In the genomic region with DNA sequence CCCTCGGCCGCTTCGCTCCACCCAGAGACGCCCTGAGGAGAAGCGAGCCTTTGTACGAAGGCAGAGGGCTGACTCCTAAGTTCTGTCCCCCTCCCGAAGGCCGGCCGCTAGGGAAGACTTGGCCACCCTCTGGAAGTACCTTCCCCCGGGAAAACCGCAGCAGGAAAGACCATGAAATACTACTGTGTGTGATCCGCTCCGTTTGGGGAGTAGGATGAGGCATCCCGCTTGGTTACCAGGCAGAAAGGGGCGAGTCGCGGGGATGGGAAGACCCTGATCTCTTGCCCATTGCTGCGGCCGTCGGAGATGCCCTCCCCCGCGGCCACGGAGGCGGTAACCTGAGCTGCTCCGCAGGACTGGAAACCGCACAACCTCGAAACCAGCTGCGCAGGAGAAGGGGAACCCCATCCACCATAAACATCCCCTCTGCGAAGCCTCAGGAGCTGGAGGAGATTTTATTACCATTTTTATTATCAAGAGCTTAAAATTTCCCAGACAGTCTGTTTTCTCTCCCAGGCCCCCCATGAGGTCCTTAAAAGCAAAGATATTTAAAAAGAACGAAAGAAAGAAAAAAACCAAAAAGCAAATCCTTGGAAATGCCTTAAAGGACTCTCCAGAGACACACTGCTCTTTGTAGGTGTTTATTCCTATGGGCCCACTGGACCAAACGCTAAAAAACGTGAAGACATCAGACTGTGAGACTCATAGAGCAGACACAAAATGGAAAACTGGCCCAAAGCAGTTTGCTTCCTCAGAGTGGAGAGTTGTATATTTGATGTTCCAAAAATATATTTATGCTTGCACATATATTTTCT, we compare ENCODE assay signal across 8 cellular contexts. TPM values are rescaled to one million over a fixed set of nuclear protein-coding genes. Genes with fewer than 3 reads are reported as not detected.
DNase-seq lines count a peak whose midpoint lies in the region; ATAC-seq lines count a peak whose summit lies in the region.

No MANE protein-coding gene starts in this region.

- POLR2A ChIA-PET in activated naive CD8-positive, alpha-beta T cell treated with anti-CD3 and anti-CD28 coated beads, Interleukin-2, amount 10 ng/mL, durations not matched to agents 7 days and 5 days (lab: Charles Lee), result interaction anchor here (0.5 to 1.0 kb wide), 3 partner anchors 14 to 84 kb away, joined by 3 to 5 read pairs (median 3); no protein-coding TSS in a partner anchor

- no peaks in the 10 kb centered on the region for H3K36me3 Mint-ChIP-seq in activated naive CD8-positive, alpha-beta T cell treated with anti-CD3 and anti-CD28 coated beads, Interleukin-2, amount 10 ng/mL, durations not matched to agents 7 days and 5 days

- no peaks in the 10 kb centered on the region for H3K9me3 Mint-ChIP-seq in activated naive CD8-positive, alpha-beta T cell treated with anti-CD3 and anti-CD28 coated beads, Interleukin-2, amount 10 ng/mL, durations not matched to agents 7 days and 5 days

- peak; percentile 20 for DNase-seq in HT1080 (ENCODE audit: low read depth)
- no peak for DNase-seq in activated naive CD8-positive, alpha-beta T cell treated with anti-CD3 and anti-CD28 coated beads, Interleukin-2, amount 10 ng/mL, durations not matched to agents 7 days and 5 days
- peak; percentile 21 for DNase-seq in iPS-NIHi7 (ENCODE audit: extremely low spot score)
- peak; percentile 37 for DNase-seq in stimulated activated CD8-positive, alpha-beta memory T cell treated with anti-CD3 and anti-CD28 coated beads, Interleukin-4, amount 100 ng/mL, for 48 hours
- DNase-seq in NCI-H345 treated with DMSO at 0.1 percent for 48 hours (lab: John Stamatoyannopoulos, UW; ENCODE audit: unreplicated experiment), result no peak
- no peak for DNase-seq in SIG-M5 treated with dmso at 0.1 percent for 504 hours (lab: John Stamatoyannopoulos, UW; ENCODE audit: unreplicated experiment)
- DNase-seq in NCI-H2171 treated with DMSO at 0.1 percent for 48 hours (lab: John Stamatoyannopoulos, UW), result no peak
- DNase-seq in GOT3 (lab: John Stamatoyannopoulos, UW), result no peak

- peaks cover 12% of the 10 kb centered on the region for H3K4me1 Mint-ChIP-seq in activated naive CD8-positive, alpha-beta T cell treated with anti-CD3 and anti-CD28 coated beads, Interleukin-2, amount 10 ng/mL, durations not matched to agents 7 days and 5 days

- H3K27ac Mint-ChIP-seq in activated naive CD8-positive, alpha-beta T cell treated with anti-CD3 and anti-CD28 coated beads, Interleukin-2, amount 10 ng/mL, durations not matched to agents 7 days and 5 days, result no peak overlapping the region

- peak overlapping the region; percentile 29 for H3K4me3 Mint-ChIP-seq in activated naive CD8-positive, alpha-beta T cell treated with anti-CD3 and anti-CD28 coated beads, Interleukin-2, amount 10 ng/mL, durations not matched to agents 7 days and 5 days

- no peak for ATAC-seq in activated naive CD8-positive, alpha-beta T cell treated with anti-CD3 and anti-CD28 coated beads, Interleukin-2, amount 10 ng/mL, durations not matched to agents 7 days and 5 days (ENCODE audit: low read depth)

- H3K27me3 Mint-ChIP-seq in activated naive CD8-positive, alpha-beta T cell treated with anti-CD3 and anti-CD28 coated beads, Interleukin-2, amount 10 ng/mL, durations not matched to agents 7 days and 5 days, result peaks cover 68% of the 10 kb centered on the region

RNA-seq across cellular contexts. Expression of a gene that starts 1.0 kb away (rescaled TPM):
- 1.6 and 2.2 TPM in 2 replicates for total RNA-seq in HT1080 (2014; rRNA removed; shearing (Covaris generic))
- polyA plus RNA-seq in HT1080 (2015; cell fraction: cytosol; rRNA removed), result 1.6 and 2.3 TPM in 2 replicates
- polyA plus RNA-seq in HT1080 (2015; cell fraction: nucleus; rRNA removed), result 10.5 and 11.5 TPM in 2 replicates
- total RNA-seq in activated naive CD8-positive, alpha-beta T cell treated with anti-CD3 and anti-CD28 coated beads, Interleukin-2, amount 10 ng/mL, durations not matched to agents 7 days and 5 days, result under 1 TPM; 0.20 to 0.36 TPM

Comparison
In these comparisons a context has a peak if more than half of its experiments do, and no peak if none do; other contexts are left out.
1. DNase-seq: peak in HT1080 (single experiment), iPS-NIHi7 (single experiment) and stimulated activated CD8-positive, alpha-beta memory T cell treated with anti-CD3 and anti-CD28 coated beads, Interleukin-4, amount 100 ng/mL, for 48 hours (single experiment); none in activated naive CD8-positive, alpha-beta T cell treated with anti-CD3 and anti-CD28 coated beads, Interleukin-2, amount 10 ng/mL, durations not matched to agents 7 days and 5 days (single experiment), NCI-H345 treated with DMSO at 0.1 percent for 48 hours (single experiment), SIG-M5 treated with dmso at 0.1 percent for 504 hours (single experiment), NCI-H2171 treated with DMSO at 0.1 percent for 48 hours (single experiment) and GOT3 (single experiment).